In genomic region chr12:34306133-34306830, GRCh38 we compare ENCODE assay signal across 31 cellular contexts.
"Had no signal": no experiment of that assay in that cellular context is flagged by ENCODE, and none has a peak within 500 bp of the region (broad histone marks: within the 10 kb centered on the region; RNA-seq: fewer than 3 reads in every experiment).

No MANE protein-coding gene starts in this region.

- H3K36me3 ChIP-seq: brain microvascular endothelial cell, esophagus muscularis mucosa, gastrocnemius medialis, heart left ventricle had no signal

- H3K4me3 Mint-ChIP-seq: activated B cell treated with CpG ODN at 0.5 μM for 24 hours; activated CD8-positive, alpha-beta T cell treated with anti-CD3 and anti-CD28 coated beads for 36 hours; activated naive CD8-positive, alpha-beta T cell; activated T-cell treated with anti-CD3 and anti-CD28 coated beads, Interleukin-2, amount 50 U/mL, for 4 hours; activated T-helper 17 cell treated with anti-CD3 and anti-CD28 coated beads, Interleukin-2, amount 50 U/mL, for 72 hours; central memory CD8-positive, alpha-beta T cell; dendritic cell treated with granulocyte-macrophage colony-stimulating factor and Interleukin-4, amounts not matched to agents 40 ng/mL and 50 ng/mL, for 4 days; endodermal cell had no signal

- H3K36me3 Mint-ChIP-seq: activated naive CD8-positive, alpha-beta T cell had no signal

- H3K27me3 Mint-ChIP-seq: activated B cell treated with CpG ODN at 0.5 μM for 24 hours; activated CD8-positive, alpha-beta T cell treated with anti-CD3 and anti-CD28 coated beads for 36 hours; activated naive CD8-positive, alpha-beta T cell; activated T-helper 17 cell treated with anti-CD3 and anti-CD28 coated beads, Interleukin-2, amount 50 U/mL, for 72 hours; central memory CD8-positive, alpha-beta T cell; dendritic cell treated with granulocyte-macrophage colony-stimulating factor and Interleukin-4, amounts not matched to agents 40 ng/mL and 50 ng/mL, for 4 days had no signal

- H3K4me3 ChIP-seq: coronary artery, dorsolateral prefrontal cortex, esophagus muscularis mucosa, gastrocnemius medialis, heart left ventricle had no signal

- H3K4me1 ChIP-seq: esophagus muscularis mucosa, foreskin keratinocyte, gastrocnemius medialis, heart left ventricle had no signal

- H3K9me3 ChIP-seq: gastrocnemius medialis had no signal

- H3K27ac ChIP-seq: brain microvascular endothelial cell, coronary artery, dorsolateral prefrontal cortex, esophagus muscularis mucosa, foreskin keratinocyte, gastrocnemius medialis, heart left ventricle, VCaP had no signal

- H3K27me3 ChIP-seq: brain microvascular endothelial cell, foreskin keratinocyte, gastrocnemius medialis had no signal

- H3K4me1 Mint-ChIP-seq: activated B cell treated with CpG ODN at 0.5 μM for 24 hours; activated T-helper 17 cell treated with anti-CD3 and anti-CD28 coated beads, Interleukin-2, amount 50 U/mL, for 72 hours; central memory CD8-positive, alpha-beta T cell; endodermal cell had no signal

- ATAC-seq: activated CD4-positive, CD25-positive, alpha-beta regulatory T cell treated with anti-CD3 and anti-CD28 coated beads, Interleukin-2, amount 50 U/mL, for 24 hours; activated CD8-positive, alpha-beta T cell treated with anti-CD3 and anti-CD28 coated beads for 36 hours; activated T-cell treated with anti-CD3 and anti-CD28 coated beads, Interleukin-2, amount 50 U/mL, for 4 hours; activated T-helper 17 cell treated with anti-CD3 and anti-CD28 coated beads, Interleukin-2, amount 50 U/mL, for 72 hours; foreskin keratinocyte; gastrocnemius medialis; heart left ventricle had no signal

- H3K27ac Mint-ChIP-seq: activated B cell treated with CpG ODN at 0.5 μM for 24 hours; activated CD8-positive, alpha-beta T cell treated with anti-CD3 and anti-CD28 coated beads for 36 hours; activated naive CD8-positive, alpha-beta T cell; activated T-helper 17 cell treated with anti-CD3 and anti-CD28 coated beads, Interleukin-2, amount 50 U/mL, for 72 hours; dendritic cell treated with granulocyte-macrophage colony-stimulating factor and Interleukin-4, amounts not matched to agents 40 ng/mL and 50 ng/mL, for 4 days; endodermal cell had no signal

- DNase-seq: activated B cell treated with CpG ODN at 0.5 μM for 24 hours; activated CD4-positive, alpha-beta T cell treated with anti-CD3 and anti-CD28 coated beads for 48 hours; activated CD4-positive, alpha-beta T cell treated with anti-CD3 and anti-CD28 coated beads, Interleukin-2, amount 50 U/mL, for 1 hour; activated CD4-positive, alpha-beta T cell treated with anti-CD3 and anti-CD28 coated beads, Interleukin-2, amount 50 U/mL, for 48 hours; activated CD8-positive, alpha-beta memory T cell treated with anti-CD3 and anti-CD28 coated beads for 24 hours; activated CD8-positive, alpha-beta T cell treated with anti-CD3 and anti-CD28 coated beads for 36 hours; activated effector memory CD4-positive, alpha-beta T cell treated with Interleukin-2 at 50 U/mL for 16 hours; activated gamma-delta T cell treated with Interleukin-2 at 50 U/mL for 16 hours; activated naive CD4-positive, alpha-beta T cell treated with anti-CD3 and anti-CD28 coated beads, Interleukin-2, amount 50 U/mL, for 16 hours; activated naive CD4-positive, alpha-beta T cell treated with Interleukin-2 at 50 U/mL for 16 hours; activated T-cell treated with anti-CD3 and anti-CD28 coated beads, Interleukin-2, amount 50 U/mL, for 4 hours; amniotic stem cell; anterior cingulate cortex; brain microvascular endothelial cell; dorsolateral prefrontal cortex; effector memory CD4-positive, alpha-beta T cell; endodermal cell; erythroblast; foreskin keratinocyte; gastrocnemius medialis; glutamatergic neuron; heart left ventricle; T-helper 2 cell had no signal
